ENCODE assay signal across 1 cellular context in genomic region chrX:8632949-8633348, GRCh38.
TF ChIP-seq lines count a peak whose summit lies in the region.

No MANE protein-coding gene starts in this region.

TF ChIP-seq in GM23338, 12 proteins besides CTCF, POLR2A, EP300 and RAD21 (continued from another document):
- no peak for TF ChIP-seq ZNF462 (CRISPR knock-in tag; IDR thresholded peaks at IDR 0.05)
- TF ChIP-seq ZNF331 (CRISPR knock-in tag; IDR thresholded peaks at IDR 0.05; ENCODE audit: low read depth) = no peak
- no peak for TF ChIP-seq JUNB (IDR thresholded peaks at IDR 0.05; ENCODE audit: unreplicated experiment)
- no peak for TF ChIP-seq ZNF114 (CRISPR knock-in tag; IDR thresholded peaks at IDR 0.05)
- TF ChIP-seq POLR2AphosphoS5 (IDR thresholded peaks at IDR 0.05; ENCODE audit: low read depth) = no peak
- no peak for TF ChIP-seq ETS1 (IDR thresholded peaks at IDR 0.05)
- no peak for TF ChIP-seq REST (IDR thresholded peaks at IDR 0.05; ENCODE audit: unreplicated experiment)
- no peak for TF ChIP-seq EZH2 (IDR thresholded peaks at IDR 0.05; ENCODE audit: low read depth, unreplicated experiment)
- no peak for TF ChIP-seq CREB1 (CRISPR knock-in tag; IDR thresholded peaks at IDR 0.05; ENCODE audit: low read depth)
- TF ChIP-seq EZH2phosphoT487 (IDR thresholded peaks at IDR 0.05; ENCODE audit: unreplicated experiment) = no peak
